In genomic region chr11:61967177-61967923, GRCh38 we compare ENCODE assay signal across 8 cellular contexts. TPM values are rescaled to one million over a fixed set of nuclear protein-coding genes. Genes with fewer than 3 reads are reported as not detected.
DNase-seq lines count a peak whose midpoint lies in the region; ATAC-seq and TF ChIP-seq lines count a peak whose summit lies in the region.

TSS of gene FTH1 (minus strand) at chr11:61967634. CDS start at chr11:61967425, 209 bp downstream.

- H3K27me3 Mint-ChIP-seq in nephron (ENCODE audit: low read depth) = no peaks in the 10 kb centered on the region
- H3K27me3 Mint-ChIP-seq in stimulated activated naive CD8-positive, alpha-beta T cell treated with anti-CD3 and anti-CD28 coated beads, Interleukin-15, Interleukin-2, amounts not matched to agents 100 ng/mL and 50 ng/mL, for 24 hours = no peaks in the 10 kb centered on the region

- peak within 1 kb of the TSS; percentile 95 to 100 (median 95) for H3K4me3 Mint-ChIP-seq in nephron
- H3K4me3 Mint-ChIP-seq in stimulated activated naive CD8-positive, alpha-beta T cell treated with anti-CD3 and anti-CD28 coated beads, Interleukin-15, Interleukin-2, amounts not matched to agents 100 ng/mL and 50 ng/mL, for 24 hours = peak within 1 kb of the TSS; percentile 91

- no peaks in the 10 kb centered on the region for H3K9me3 Mint-ChIP-seq in nephron
- no peaks in the 10 kb centered on the region for H3K9me3 Mint-ChIP-seq in stimulated activated naive CD8-positive, alpha-beta T cell treated with anti-CD3 and anti-CD28 coated beads, Interleukin-15, Interleukin-2, amounts not matched to agents 100 ng/mL and 50 ng/mL, for 24 hours

- no peaks in the 10 kb centered on the region for H3K9me3 ChIP-seq in RWPE2 (ENCODE audit: severe bottlenecking)

- H3K4me1 Mint-ChIP-seq in nephron = peaks cover 64% of the 10 kb centered on the region
- peaks cover 69% of the 10 kb centered on the region for H3K4me1 Mint-ChIP-seq in stimulated activated naive CD8-positive, alpha-beta T cell treated with anti-CD3 and anti-CD28 coated beads, Interleukin-15, Interleukin-2, amounts not matched to agents 100 ng/mL and 50 ng/mL, for 24 hours (ENCODE audit: low read depth)

- DNase-seq in DMS53 treated with DMSO at 0.1 percent for 48 hours (lab: John Stamatoyannopoulos, UW; ENCODE audit: unreplicated experiment) = peak; percentile 78
- peak; percentile 86 for DNase-seq in LHCN-M2 (ENCODE audit: low read depth)
- DNase-seq in RWPE2 (ENCODE audit: low spot score) = no peak
- peak; percentile 81 for DNase-seq in activated T-helper 9 cell treated with anti-CD3 and anti-CD28 coated beads, Interleukin-2, amount 50 U/mL, for 16 hours (ENCODE audit: low read depth)
- peak; percentile 96 for DNase-seq in fibroblast of pulmonary artery (ENCODE audit: low read depth)

- peak; percentile 43 for ATAC-seq in GM21825 (IDR thresholded peaks at IDR 0.05; ENCODE audit: unreplicated experiment)
- ATAC-seq in RWPE2 (ENCODE audit: low read depth) = peak; percentile 60

- H3K36me3 Mint-ChIP-seq in nephron (ENCODE audit: low read depth) = peaks cover 37% of the 10 kb centered on the region
- peaks cover 32% of the 10 kb centered on the region for H3K36me3 Mint-ChIP-seq in stimulated activated naive CD8-positive, alpha-beta T cell treated with anti-CD3 and anti-CD28 coated beads, Interleukin-15, Interleukin-2, amounts not matched to agents 100 ng/mL and 50 ng/mL, for 24 hours (ENCODE audit: low read depth)

- peaks cover 37% of the 10 kb centered on the region for H3K36me3 ChIP-seq in RWPE2 (ENCODE audit: low read depth)

- H3K27ac ChIP-seq in RWPE2 (ENCODE audit: poor library complexity, severe bottlenecking) = peak within 1 kb of the TSS; percentile 97

- peaks cover 44% of the 10 kb centered on the region for H3K4me1 ChIP-seq in RWPE2 (ENCODE audit: insufficient read depth, poor library complexity, severe bottlenecking)

- no peaks in the 10 kb centered on the region for H3K27me3 ChIP-seq in RWPE2 (ENCODE audit: insufficient read depth, poor library complexity, severe bottlenecking)

- peak within 1 kb of the TSS; percentile 91 for H3K4me3 ChIP-seq in RWPE2 (ENCODE audit: severe bottlenecking)
- peak within 1 kb of the TSS; percentile 100 for H3K4me3 ChIP-seq in fibroblast of pulmonary artery (replicated peaks; ENCODE audit: low read depth, low read length)

- TF ChIP-seq CTCF in RWPE2 (IDR thresholded peaks at IDR 0.05; ENCODE audit: poor library complexity, severe bottlenecking) (no peak), fibroblast of pulmonary artery (IDR thresholded peaks at IDR 0.05; ENCODE audit: low read length, missing control alignments) (no peak), nephron (IDR thresholded peaks at IDR 0.05; ENCODE audit: unreplicated experiment in 3 of 3) (no peak)

- peak within 1 kb of the TSS; percentile 97 to 100 (median 99) for H3K27ac Mint-ChIP-seq in nephron
- peak within 1 kb of the TSS; percentile 86 for H3K27ac Mint-ChIP-seq in stimulated activated naive CD8-positive, alpha-beta T cell treated with anti-CD3 and anti-CD28 coated beads, Interleukin-15, Interleukin-2, amounts not matched to agents 100 ng/mL and 50 ng/mL, for 24 hours

RNA-seq across cellular contexts. Expression of gene FTH1, which starts in this region (rescaled TPM):
- 718 and 1,060 TPM in 2 replicates for total RNA-seq in LHCN-M2 (2014; rRNA removed)
- polyA plus RNA-seq in LHCN-M2 (2012) = 13,028 TPM
